15 cellular contexts compared by ENCODE assay signal in the genomic region with DNA sequence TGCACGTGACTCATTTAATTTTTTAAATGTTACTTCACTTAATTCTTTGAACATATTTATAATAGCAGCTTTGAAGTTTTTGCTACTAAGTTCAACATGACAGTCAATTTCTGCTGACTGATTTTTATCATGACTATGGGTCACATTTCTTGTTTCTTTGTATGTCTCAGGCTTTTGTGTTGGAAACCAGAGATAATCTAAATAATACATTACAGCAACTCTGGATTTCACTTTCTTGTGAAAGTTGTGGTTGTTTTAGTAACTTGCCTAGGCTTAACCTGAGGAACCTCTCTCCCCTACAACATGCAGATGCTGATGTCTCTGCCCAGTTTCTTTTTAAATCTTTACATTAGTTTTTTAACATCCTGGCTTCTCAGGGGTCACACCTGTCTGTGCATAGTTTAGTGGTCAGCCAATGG.
DNase-seq lines count a peak whose midpoint lies in the region; ATAC-seq and TF ChIP-seq lines count a peak whose summit lies in the region.
"Had no signal": no experiment of that assay in that cellular context is flagged by ENCODE, and none has a peak within 500 bp of the region (broad histone marks: within the 10 kb centered on the region; RNA-seq: fewer than 3 reads in every experiment).

No MANE protein-coding gene starts in this region.

- no peak for TF ChIP-seq CTCF in GM06990 (IDR thresholded peaks at IDR 0.05; ENCODE audit: insufficient read depth, low read length, poor library complexity, severe bottlenecking)

- H3K9me3 ChIP-seq in T-helper 17 cell (ENCODE audit: control insufficient read depth, low read length, poor library complexity, severe bottlenecking), result no peaks in the 10 kb centered on the region
- H3K9me3 ChIP-seq: suprapubic skin had no signal

- no peak overlapping the region for H3K4me3 Mint-ChIP-seq in naive thymus-derived CD8-positive, alpha-beta T cell
- no peak overlapping the region for H3K4me3 Mint-ChIP-seq in T-helper 17 cell
- H3K4me3 Mint-ChIP-seq: activated naive CD8-positive, alpha-beta T cell treated with anti-CD3 and anti-CD28 coated beads, Interleukin-2, amount 10 ng/mL, durations not matched to agents 7 days and 5 days; immature natural killer cell had no signal

- no peak overlapping the region for H3K4me3 ChIP-seq in GM06990 (replicated peaks; ENCODE audit: low read depth, low read length)
- H3K4me3 ChIP-seq: PC-9, suprapubic skin had no signal

- H3K9me3 Mint-ChIP-seq in naive thymus-derived CD8-positive, alpha-beta T cell, result no peaks in the 10 kb centered on the region
- H3K9me3 Mint-ChIP-seq: activated naive CD8-positive, alpha-beta T cell treated with anti-CD3 and anti-CD28 coated beads, Interleukin-2, amount 10 ng/mL, durations not matched to agents 7 days and 5 days had no signal

- H3K36me3 ChIP-seq in GM06990 (ENCODE audit: control insufficient read depth, insufficient read depth, low read length), result no peaks in the 10 kb centered on the region
- H3K36me3 ChIP-seq: suprapubic skin had no signal

- ATAC-seq in GM18909 (IDR thresholded peaks at IDR 0.05; ENCODE audit: poor library complexity, unreplicated experiment) (peak; percentile 62), HG02623 (IDR thresholded peaks at IDR 0.05; ENCODE audit: unreplicated experiment) (peak; percentile 72), HG03521 (IDR thresholded peaks at IDR 0.05; ENCODE audit: unreplicated experiment) (peak; percentile 67), T-helper 17 cell (no peak)
- ATAC-seq in naive thymus-derived CD8-positive, alpha-beta T cell, result no peak

- DNase-seq in GM06990 (ENCODE audit: extremely low read depth, insufficient read length), result peak; percentile 18
- DNase-seq in naive thymus-derived CD8-positive, alpha-beta T cell, result no peak
- DNase-seq in UCSD-AML1 (lab: John Stamatoyannopoulos, UW; ENCODE audit: unreplicated experiment), result no peak
- DNase-seq in KG1 (lab: John Stamatoyannopoulos, UW), result no peak
- no peak for DNase-seq in T-helper 17 cell
- DNase-seq: activated naive CD8-positive, alpha-beta T cell treated with anti-CD3 and anti-CD28 coated beads, Interleukin-2, amount 10 ng/mL, durations not matched to agents 7 days and 5 days; AML-193; immature natural killer cell; NCI-H1417 treated with DMSO at 0.1 percent for 48 hours; PC-9; T1000 had no signal

- peaks cover 0 to 28% (median 15%) of the 10 kb centered on the region in 5 donors for H3K27me3 Mint-ChIP-seq in naive thymus-derived CD8-positive, alpha-beta T cell
- H3K27me3 Mint-ChIP-seq in T-helper 17 cell, result peaks cover 26% of the 10 kb centered on the region

- H3K27ac Mint-ChIP-seq in naive thymus-derived CD8-positive, alpha-beta T cell, result no peak overlapping the region
- H3K27ac Mint-ChIP-seq in T-helper 17 cell, result no peak overlapping the region
- H3K27ac Mint-ChIP-seq: activated naive CD8-positive, alpha-beta T cell treated with anti-CD3 and anti-CD28 coated beads, Interleukin-2, amount 10 ng/mL, durations not matched to agents 7 days and 5 days; immature natural killer cell had no signal

- no peaks in the 10 kb centered on the region for H3K36me3 Mint-ChIP-seq in naive thymus-derived CD8-positive, alpha-beta T cell
- H3K36me3 Mint-ChIP-seq in T-helper 17 cell (ENCODE audit: low read depth), result no peaks in the 10 kb centered on the region
- H3K36me3 Mint-ChIP-seq: activated naive CD8-positive, alpha-beta T cell treated with anti-CD3 and anti-CD28 coated beads, Interleukin-2, amount 10 ng/mL, durations not matched to agents 7 days and 5 days; immature natural killer cell had no signal

- POLR2A ChIA-PET in naive thymus-derived CD8-positive, alpha-beta T cell (lab: Charles Lee), result no interaction called here

- H3K4me1 Mint-ChIP-seq in naive thymus-derived CD8-positive, alpha-beta T cell, result no peaks in the 10 kb centered on the region
- no peaks in the 10 kb centered on the region for H3K4me1 Mint-ChIP-seq in T-helper 17 cell
- H3K4me1 Mint-ChIP-seq: immature natural killer cell had no signal

- H3K27me3 ChIP-seq in GM06990 (replicated peaks; ENCODE audit: control insufficient read depth, insufficient read depth, low read length), result no peaks in the 10 kb centered on the region
- H3K27me3 ChIP-seq: suprapubic skin had no signal

Comparison
In these comparisons a context has a peak if more than half of its experiments do, and no peak if none do; other contexts are left out.
1. ATAC-seq: peak in GM18909 (single experiment), HG02623 (single experiment) and HG03521 (single experiment); none in naive thymus-derived CD8-positive, alpha-beta T cell (0 of 2) and T-helper 17 cell (single experiment).